Comparison of ENCODE assay signal across 16 cellular contexts in genomic region chr7:12861070-12861469, GRCh38.
A peak's percentile ranks its signal among the peaks of the same experiment; 100 is the strongest.
DNase-seq lines count a peak whose midpoint lies in the region; ATAC-seq and TF ChIP-seq lines count a peak whose summit lies in the region.
"Had no signal": no experiment of that assay in that cellular context is flagged by ENCODE, and none has a peak within 500 bp of the region (broad histone marks: within the 10 kb centered on the region; RNA-seq: fewer than 3 reads in every experiment).

No MANE protein-coding gene starts in this region.

- TF ChIP-seq POLR2A in HCT116 (IDR thresholded peaks at IDR 0.05; ENCODE audit: borderline replicate concordance, extremely low read depth, insufficient read depth, insufficient read length), result no peak

- H3K9me3 Mint-ChIP-seq in CD14-positive monocyte, result peaks cover 0 to 10% (median 2%) of the 10 kb centered on the region in 7 donors
- H3K9me3 Mint-ChIP-seq: activated naive CD4-positive, alpha-beta T cell treated with anti-CD3 and anti-CD28 coated beads, Interleukin-2, amount 50 U/mL, for 72 hours had no signal

- DNase-seq in HCT116 (ENCODE audit: low read depth, low spot score), result no peak
- peak; percentile 60 to 94 for DNase-seq in NCI-H2081 (lab: John Stamatoyannopoulos, UW)
- peak; percentile 99 to 100 for DNase-seq in dermis microvascular lymphatic vessel endothelial cell (ENCODE audit: low read depth in 2 of 2)
- DNase-seq in osteoblast (ENCODE audit: insufficient read length, low spot score, missing footprints), result no peak
- no peak for DNase-seq in H7
- DNase-seq in activated CD8-positive, alpha-beta memory T cell treated with anti-CD3 and anti-CD28 coated beads, Interleukin-2, amount 50 U/mL, for 4 hours, result no peak
- DNase-seq in CD14-positive monocyte (ENCODE audit: low spot score), result no peak
- DNase-seq: activated CD4-positive, alpha-beta T cell treated with anti-CD3 and anti-CD28 coated beads, Interleukin-2, amount 50 U/mL, for 1 hour; activated T-cell treated with anti-CD3 and anti-CD28 coated beads for 4 hours; NCI-H1436 treated with DMSO at 0.1 percent for 48 hours; NCI-H524; nucleus accumbens; PC-3 had no signal

- TF ChIP-seq RAD21 in HCT116 (IDR thresholded peaks at IDR 0.05; ENCODE audit: low read depth), result no peak

- no peaks in the 10 kb centered on the region for H3K36me3 Mint-ChIP-seq in CD14-positive monocyte
- H3K36me3 Mint-ChIP-seq: activated naive CD4-positive, alpha-beta T cell treated with anti-CD3 and anti-CD28 coated beads, Interleukin-2, amount 50 U/mL, for 72 hours had no signal

- H3K27ac ChIP-seq in HCT116 (ENCODE audit: low read depth, low read length) (no peak overlapping the region), osteoblast (ENCODE audit: low read depth, low read length) (no peak overlapping the region)

- H3K79me2 ChIP-seq in HCT116 (ENCODE audit: insufficient read depth, low read length) (no peaks in the 10 kb centered on the region), osteoblast (ENCODE audit: insufficient read depth, low read length) (no peaks in the 10 kb centered on the region)

- CTCF ChIA-PET in HCT116 (lab: Charles Lee), result no interaction called here

- H3K9ac ChIP-seq in HCT116 (ENCODE audit: low read length), result no peak overlapping the region

- H3K4me2 ChIP-seq in HCT116 (ENCODE audit: low read length) (no peak overlapping the region), osteoblast (ENCODE audit: insufficient read depth, low read length) (no peak overlapping the region)
- H3K4me2 ChIP-seq: smooth muscle cell had no signal

- POLR2A ChIA-PET in HCT116 (lab: Charles Lee), result no interaction called here

- H2AFZ ChIP-seq in HCT116 (ENCODE audit: low read depth, low read length, poor library complexity, severe bottlenecking) (peak overlapping the region; percentile 39), osteoblast (ENCODE audit: low read length) (peak overlapping the region; percentile 1)

- intact Hi-C loops in HCT116 (cut with micrococcal nuclease) (no loop called here), CD14-positive monocyte (cut with micrococcal nuclease) (no loop called here)

- no peaks in the 10 kb centered on the region for H3K4me1 Mint-ChIP-seq in CD14-positive monocyte

- no peaks in the 10 kb centered on the region for H3K9me3 ChIP-seq in HCT116 (ENCODE audit: control insufficient read depth in 1 of 2, insufficient read depth in 1 of 2, low read depth in 1 of 2, low read length in 2 of 2)
- no peaks in the 10 kb centered on the region for H3K9me3 ChIP-seq in osteoblast (ENCODE audit: low read depth, low read length)

- H3K27me3 ChIP-seq in HCT116 (ENCODE audit: insufficient read depth, low read length), result no peaks in the 10 kb centered on the region
- no peaks in the 10 kb centered on the region for H3K27me3 ChIP-seq in osteoblast (ENCODE audit: insufficient read depth, low read length)
- no peaks in the 10 kb centered on the region for H3K27me3 ChIP-seq in H7 (ENCODE audit: control insufficient read depth, insufficient read depth, low read length)

- H3K4me3 Mint-ChIP-seq in CD14-positive monocyte, result no peak overlapping the region

- H3K36me3 ChIP-seq in HCT116 (ENCODE audit: control insufficient read depth in 1 of 2, insufficient read depth in 2 of 2, low read length in 2 of 2) (no peaks in the 10 kb centered on the region), osteoblast (ENCODE audit: insufficient read depth, low read length) (no peaks in the 10 kb centered on the region), H7 (replicated peaks; ENCODE audit: control insufficient read depth, insufficient read depth, low read length) (no peaks in the 10 kb centered on the region)

- peaks cover 0 to 4% (median 0%) of the 10 kb centered on the region in 3 donors for H3K27me3 Mint-ChIP-seq in CD14-positive monocyte (ENCODE audit: low read depth in 3 of 3)

- H3K27ac Mint-ChIP-seq in CD14-positive monocyte, result no peak overlapping the region
- H3K27ac Mint-ChIP-seq: activated naive CD4-positive, alpha-beta T cell treated with anti-CD3 and anti-CD28 coated beads, Interleukin-2, amount 50 U/mL, for 72 hours had no signal

- H3K4me1 ChIP-seq in HCT116 (ENCODE audit: control insufficient read depth in 1 of 2, insufficient read depth in 2 of 2, low read length in 2 of 2) (no peaks in the 10 kb centered on the region), osteoblast (ENCODE audit: insufficient read depth, low read length) (no peaks in the 10 kb centered on the region)

- H4K20me1 ChIP-seq in HCT116 (ENCODE audit: insufficient read depth) (no peaks in the 10 kb centered on the region), osteoblast (ENCODE audit: insufficient read depth, low read length) (no peaks in the 10 kb centered on the region)

- RAD21 ChIA-PET in HCT116 (lab: Charles Lee; ENCODE audit: low non-redundant PET in 1 of 2, low total read pairs in 2 of 2, uncharacterized antibody in 2 of 2, unreplicated experiment in 2 of 2), result no interaction called here

- H3K4me3 ChIP-seq in HCT116 (replicated peaks in 1 of 2; ENCODE audit: low read depth in 1 of 2, low read length in 2 of 2), result no peak overlapping the region
- no peak overlapping the region for H3K4me3 ChIP-seq in osteoblast (ENCODE audit: insufficient read depth, low read length)
- H3K4me3 ChIP-seq in H7 (ENCODE audit: insufficient read depth, low read depth, low read length), result no peak overlapping the region
- H3K4me3 ChIP-seq: smooth muscle cell had no signal

- no peak for TF ChIP-seq CTCF in HCT116 (IDR thresholded peaks at IDR 0.05 in 2 of 3, conservative IDR thresholded peaks at IDR 0.05 in 1 of 3; ENCODE audit: borderline replicate concordance in 1 of 3, insufficient read depth in 1 of 3, low read depth in 2 of 3, low read length in 2 of 3)
- no peak for TF ChIP-seq CTCF in osteoblast (IDR thresholded peaks at IDR 0.05; ENCODE audit: extremely low read depth, low read depth, low read length)
- TF ChIP-seq CTCF in CD14-positive monocyte (IDR thresholded peaks at IDR 0.05), result no peak

- no TSS peak for BruUV-seq in HCT116 (replicated peaks; lab: Mats Ljungman, UMichigan)

- ATAC-seq in HCT116 (no peak), SK-N-SH treated with all-trans-retinoic acid at 6 μM for 48 hours (no peak)
- ATAC-seq: activated naive CD4-positive, alpha-beta T cell treated with anti-CD3 and anti-CD28 coated beads, Interleukin-2, amount 50 U/mL, for 72 hours; PC-3 had no signal

- no peaks in the 10 kb centered on the region for H3K9me2 ChIP-seq in HCT116 (ENCODE audit: insufficient read depth)

TF ChIP-seq in HCT116, 20 proteins besides CTCF, POLR2A, EP300 and RAD21:
- TF ChIP-seq EGR1 (IDR thresholded peaks at IDR 0.05; ENCODE audit: low read depth), result no peak
TF ChIP-seq in HCT116: peak in this region for 0.

TF ChIP-seq in SK-N-SH treated with all-trans-retinoic acid at 6 μM for 48 hours, 23 proteins besides CTCF, POLR2A, EP300 and RAD21:
- TF ChIP-seq RARB (CRISPR knock-in tag; IDR thresholded peaks at IDR 0.05), result no peak
- TF ChIP-seq, protein P1, sequence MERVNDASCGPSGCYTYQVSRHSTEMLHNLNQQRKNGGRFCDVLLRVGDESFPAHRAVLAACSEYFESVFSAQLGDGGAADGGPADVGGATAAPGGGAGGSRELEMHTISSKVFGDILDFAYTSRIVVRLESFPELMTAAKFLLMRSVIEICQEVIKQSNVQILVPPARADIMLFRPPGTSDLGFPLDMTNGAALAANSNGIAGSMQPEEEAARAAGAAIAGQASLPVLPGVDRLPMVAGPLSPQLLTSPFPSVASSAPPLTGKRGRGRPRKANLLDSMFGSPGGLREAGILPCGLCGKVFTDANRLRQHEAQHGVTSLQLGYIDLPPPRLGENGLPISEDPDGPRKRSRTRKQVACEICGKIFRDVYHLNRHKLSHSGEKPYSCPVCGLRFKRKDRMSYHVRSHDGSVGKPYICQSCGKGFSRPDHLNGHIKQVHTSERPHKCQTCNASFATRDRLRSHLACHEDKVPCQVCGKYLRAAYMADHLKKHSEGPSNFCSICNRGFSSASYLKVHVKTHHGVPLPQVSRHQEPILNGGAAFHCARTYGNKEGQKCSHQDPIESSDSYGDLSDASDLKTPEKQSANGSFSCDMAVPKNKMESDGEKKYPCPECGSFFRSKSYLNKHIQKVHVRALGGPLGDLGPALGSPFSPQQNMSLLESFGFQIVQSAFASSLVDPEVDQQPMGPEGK (CRISPR knock-in tag; IDR thresholded peaks at IDR 0.05; ENCODE audit: borderline replicate concordance), result no peak
- TF ChIP-seq, protein P2, sequence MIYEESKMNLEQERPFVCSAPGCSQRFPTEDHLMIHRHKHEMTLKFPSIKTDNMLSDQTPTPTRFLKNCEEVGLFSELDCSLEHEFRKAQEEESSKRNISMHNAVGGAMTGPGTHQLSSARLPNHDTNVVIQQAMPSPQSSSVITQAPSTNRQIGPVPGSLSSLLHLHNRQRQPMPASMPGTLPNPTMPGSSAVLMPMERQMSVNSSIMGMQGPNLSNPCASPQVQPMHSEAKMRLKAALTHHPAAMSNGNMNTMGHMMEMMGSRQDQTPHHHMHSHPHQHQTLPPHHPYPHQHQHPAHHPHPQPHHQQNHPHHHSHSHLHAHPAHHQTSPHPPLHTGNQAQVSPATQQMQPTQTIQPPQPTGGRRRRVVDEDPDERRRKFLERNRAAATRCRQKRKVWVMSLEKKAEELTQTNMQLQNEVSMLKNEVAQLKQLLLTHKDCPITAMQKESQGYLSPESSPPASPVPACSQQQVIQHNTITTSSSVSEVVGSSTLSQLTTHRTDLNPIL (CRISPR knock-in tag; IDR thresholded peaks at IDR 0.05; ENCODE audit: low read depth), result no peak
- TF ChIP-seq GLIS3 (CRISPR knock-in tag; IDR thresholded peaks at IDR 0.05), result no peak
- no peak for TF ChIP-seq ZNF8 (CRISPR knock-in tag; IDR thresholded peaks at IDR 0.05)
- TF ChIP-seq CSDC2 (CRISPR knock-in tag; IDR thresholded peaks at IDR 0.05), result no peak
- TF ChIP-seq ZFP30 (CRISPR knock-in tag; IDR thresholded peaks at IDR 0.05), result no peak
- no peak for TF ChIP-seq ARNTL (CRISPR knock-in tag; IDR thresholded peaks at IDR 0.05; ENCODE audit: borderline replicate concordance, low read depth)
- no peak for TF ChIP-seq ISL1 (CRISPR knock-in tag; IDR thresholded peaks at IDR 0.05)
- TF ChIP-seq POU6F1 (CRISPR knock-in tag; IDR thresholded peaks at IDR 0.05; ENCODE audit: borderline replicate concordance, low read depth), result no peak
- TF ChIP-seq ESRRG (CRISPR knock-in tag; IDR thresholded peaks at IDR 0.05), result no peak
- TF ChIP-seq ZNF70 (CRISPR knock-in tag; IDR thresholded peaks at IDR 0.05), result no peak

Comparison
In these comparisons a context has a peak if more than half of its experiments do, and no peak if none do; other contexts are left out.
1. DNase-seq: peak in NCI-H2081 (2 of 2) and dermis microvascular lymphatic vessel endothelial cell (2 of 2); none in HCT116 (single experiment), osteoblast (single experiment), H7 (single experiment), activated CD8-positive, alpha-beta memory T cell treated with anti-CD3 and anti-CD28 coated beads, Interleukin-2, amount 50 U/mL, for 4 hours (single experiment) and CD14-positive monocyte (single experiment).